ENCODE assay signal across 8 cellular contexts in genomic region chr9:77176686-77177142, GRCh38. TPM values are rescaled to one million over a fixed set of nuclear protein-coding genes. Genes with fewer than 3 reads are reported as not detected.
DNase-seq lines count a peak whose midpoint lies in the region; ATAC-seq and TF ChIP-seq lines count a peak whose summit lies in the region.

No MANE protein-coding gene starts in this region.

- H3K27ac Mint-ChIP-seq in naive thymus-derived CD8-positive, alpha-beta T cell, result peak overlapping the region; percentile 90 to 98 (median 96)

- peak overlapping the region; percentile 70 for H3K27ac ChIP-seq in colonic mucosa

- H3K4me1 ChIP-seq in colonic mucosa, result no peaks in the 10 kb centered on the region

- no peaks in the 10 kb centered on the region for H3K9me3 ChIP-seq in colonic mucosa

- H3K36me3 ChIP-seq in BJ (ENCODE audit: control insufficient read depth, insufficient read depth, low read length), result no peaks in the 10 kb centered on the region
- H3K36me3 ChIP-seq in colonic mucosa, result no peaks in the 10 kb centered on the region

- no peak for TF ChIP-seq CTCF in BJ (IDR thresholded peaks at IDR 0.05; ENCODE audit: insufficient read depth, low read depth, low read length)
- TF ChIP-seq CTCF in colonic mucosa (IDR thresholded peaks at IDR 0.05), result no peak

- no peaks in the 10 kb centered on the region for H3K36me3 Mint-ChIP-seq in naive thymus-derived CD8-positive, alpha-beta T cell

- CTCF ChIA-PET in BJ (lab: Yijun Ruan, JAX), result interaction anchor here (0.6 to 2.5 kb wide), 5 partner anchors 10 to 280 kb away, joined by 3 to 22 read pairs (median 3); no protein-coding TSS in a partner anchor

- intact Hi-C loops in colonic mucosa (cut with DNase I), result loop anchor here (10.0 kb wide), 1 partner anchor 858 kb away; the partner anchor contains the start of gene GNAQ

- peak overlapping the region; percentile 19 to 79 for H3K9ac ChIP-seq in colonic mucosa (ENCODE audit: low read depth in 2 of 2, low read length in 2 of 2)

- H3K9me3 Mint-ChIP-seq in naive thymus-derived CD8-positive, alpha-beta T cell, result no peaks in the 10 kb centered on the region

- H3K27me3 ChIP-seq in BJ (ENCODE audit: control insufficient read depth, insufficient read depth, low read length), result no peaks in the 10 kb centered on the region
- no peaks in the 10 kb centered on the region for H3K27me3 ChIP-seq in colonic mucosa

- POLR2A ChIA-PET in BJ (lab: Charles Lee), result no interaction called here
- POLR2A ChIA-PET in naive thymus-derived CD8-positive, alpha-beta T cell (lab: Charles Lee), result interaction anchor here (1.2 kb wide), 3 partner anchors 9 to 1120 kb away, joined by 3 to 4 read pairs (median 4); partner anchors contain the start of gene PSAT1

- ATAC-seq in naive thymus-derived CD8-positive, alpha-beta T cell, result no peak
- ATAC-seq in GM19397 (IDR thresholded peaks at IDR 0.05; ENCODE audit: unreplicated experiment) (no peak), HG02610 (IDR thresholded peaks at IDR 0.05; ENCODE audit: unreplicated experiment) (no peak)

- H3K4me3 Mint-ChIP-seq in naive thymus-derived CD8-positive, alpha-beta T cell, result peak overlapping the region; percentile 92 to 97 (median 95)

- H3K27me3 Mint-ChIP-seq in naive thymus-derived CD8-positive, alpha-beta T cell, result no peaks in the 10 kb centered on the region

- DNase-seq in BJ (ENCODE audit: low read depth), result no peak
- no peak for DNase-seq in Jurkat, Clone E6-1 (ENCODE audit: low read depth, low spot score)
- no peak for DNase-seq in colonic mucosa
- DNase-seq in naive thymus-derived CD8-positive, alpha-beta T cell, result no peak
- DNase-seq in NCI-H524 (lab: John Stamatoyannopoulos, UW), result no peak
- DNase-seq in A172 (ENCODE audit: low spot score), result no peak

- H3K4me1 Mint-ChIP-seq in naive thymus-derived CD8-positive, alpha-beta T cell, result peaks cover 9 to 29% (median 27%) of the 10 kb centered on the region in 4 donors

- H3K4me3 ChIP-seq in BJ (ENCODE audit: low read depth, low read length) (peak overlapping the region; percentile 90), colonic mucosa (peak overlapping the region; percentile 71)
- peak overlapping the region; percentile 81 for H3K4me3 ChIP-seq in Jurkat, Clone E6-1 (ENCODE audit: low read length)

RNA-seq across cellular contexts. Expression of gene VPS13A, which starts 0.6 kb away (rescaled TPM):
- polyA plus RNA-seq in BJ (2011; rRNA removed), result 7.5 and 15.9 TPM in 2 replicates
- 18.0 and 20.8 TPM in 2 replicates for polyA minus RNA-seq in BJ (2011; rRNA and poly(A)+ RNA removed)
- 19.0 TPM for polyA plus RNA-seq in Jurkat, Clone E6-1 (2012; ENCODE audit: insufficient read depth, insufficient read length)
- total RNA-seq in colonic mucosa, result 10 to 100 TPM; 31.8 to 45.2 TPM
- 10 to 100 TPM; 44.3 to 46.7 TPM for total RNA-seq in naive thymus-derived CD8-positive, alpha-beta T cell
- polyA plus RNA-seq in naive thymus-derived CD8-positive, alpha-beta T cell, result 1 to 10 TPM; 2.9 to 4.9 (median 4.0) TPM
- total RNA-seq in A172 (2014; rRNA removed; shearing (Covaris generic)), result 29.4 and 40.9 TPM in 2 replicates
